Comparison of ENCODE assay signal across 15 cellular contexts in the genomic region with DNA sequence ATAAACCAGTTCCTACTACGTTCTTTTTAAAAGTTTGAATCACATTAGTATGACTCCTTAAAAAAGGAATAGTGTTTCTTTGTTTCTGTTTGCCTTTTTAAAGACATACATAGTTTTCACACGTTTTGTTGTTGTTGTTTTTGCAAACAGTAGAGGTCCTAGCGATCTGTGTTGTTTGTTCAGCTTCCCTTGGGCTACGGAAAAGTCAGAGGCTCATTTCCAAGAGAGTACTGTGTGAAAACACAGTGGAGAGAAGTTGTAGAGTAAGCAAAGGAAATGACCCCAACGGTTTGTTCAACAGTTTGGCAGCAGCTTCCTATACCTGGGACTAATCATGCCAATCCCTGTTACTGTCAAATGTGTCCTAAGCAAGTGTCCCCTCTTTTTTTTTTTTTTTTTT.
A peak's percentile ranks its signal among the peaks of the same experiment; 100 is the strongest.
DNase-seq lines count a peak whose midpoint lies in the region; ATAC-seq and TF ChIP-seq lines count a peak whose summit lies in the region.
"Had no signal": no experiment of that assay in that cellular context is flagged by ENCODE, and none has a peak within 500 bp of the region (broad histone marks: within the 10 kb centered on the region; RNA-seq: fewer than 3 reads in every experiment).

No MANE protein-coding gene starts in this region.

- TF ChIP-seq POLR2A in breast epithelium (IDR thresholded peaks at IDR 0.05) (no peak), tibial nerve (IDR thresholded peaks at IDR 0.05) (no peak)

- H2AK5ac ChIP-seq in mesendoderm (ENCODE audit: low read length), result no peak overlapping the region

- no peaks in the 10 kb centered on the region for H3K4me1 ChIP-seq in mammary epithelial cell (ENCODE audit: insufficient read depth, low read length)
- H3K4me1 ChIP-seq in breast epithelium, result no peaks in the 10 kb centered on the region
- no peaks in the 10 kb centered on the region for H3K4me1 ChIP-seq in PC-9 (replicated peaks; ENCODE audit: insufficient read depth)
- H3K4me1 ChIP-seq in mesendoderm (ENCODE audit: control insufficient read depth, low read depth, low read length), result no peaks in the 10 kb centered on the region
- no peaks in the 10 kb centered on the region for H3K4me1 ChIP-seq in tibial nerve

- no peak overlapping the region for H2BK5ac ChIP-seq in mesendoderm (ENCODE audit: low read length)

- ATAC-seq in left colon, result no peak
- ATAC-seq in GM18858 (IDR thresholded peaks at IDR 0.05; ENCODE audit: unreplicated experiment), result no peak

- H3K9me2 ChIP-seq in PC-9 (ENCODE audit: insufficient read depth), result no peaks in the 10 kb centered on the region

- H4K5ac ChIP-seq in mesendoderm (ENCODE audit: low read length), result no peak overlapping the region

- no peak overlapping the region for H3K4ac ChIP-seq in mesendoderm (ENCODE audit: low read depth, low read length)

- H3K79me2 ChIP-seq in mammary epithelial cell (ENCODE audit: insufficient read depth, low read length) (no peaks in the 10 kb centered on the region), PC-9 (ENCODE audit: low read depth) (no peaks in the 10 kb centered on the region), mesendoderm (ENCODE audit: control insufficient read depth, insufficient read depth, low read length) (no peaks in the 10 kb centered on the region)

- H3K9me3 ChIP-seq in mammary epithelial cell (replicated peaks; ENCODE audit: insufficient read depth, low read length) (no peaks in the 10 kb centered on the region), breast epithelium (no peaks in the 10 kb centered on the region), PC-9 (ENCODE audit: insufficient read depth, low read depth) (no peaks in the 10 kb centered on the region), tibial nerve (no peaks in the 10 kb centered on the region)
- H3K9me3 ChIP-seq: BLaER1 had no signal

- dilution Hi-C loops in mammary epithelial cell (cut with HindIII; ENCODE audit: low sequenced_read_pairs), result no loop called here

- no peak for DNase-seq in mammary epithelial cell
- DNase-seq in breast epithelium (ENCODE audit: low spot score in 2 of 2), result no peak
- no peak for DNase-seq in PC-9
- DNase-seq in mesendoderm, result peak; percentile 15
- DNase-seq in left colon, result no peak
- DNase-seq in tibial nerve (ENCODE audit: low spot score in 2 of 2), result no peak
- DNase-seq: 8988T; Calu3; CD4-positive, alpha-beta memory T cell; DMS79 treated with DMSO at 0.1 percent for 48 hours; GF-D8; HCEC 1CT; IMR-90 had no signal

- H3K18ac ChIP-seq in mesendoderm (ENCODE audit: low read length), result no peak overlapping the region

- TF ChIP-seq CTCF in mammary epithelial cell (conservative IDR thresholded peaks at IDR 0.05 in 1 of 2, IDR thresholded peaks at IDR 0.05 in 1 of 2; ENCODE audit: extremely low read depth in 1 of 2, insufficient read depth in 1 of 2, low read depth in 1 of 2, low read length in 2 of 2), result no peak
- TF ChIP-seq CTCF in breast epithelium (IDR thresholded peaks at IDR 0.05), result no peak
- TF ChIP-seq CTCF in PC-9 (conservative IDR thresholded peaks at IDR 0.05), result no peak
- no peak for TF ChIP-seq CTCF in tibial nerve (IDR thresholded peaks at IDR 0.05)

- no peak overlapping the region for H3K4me3 ChIP-seq in mammary epithelial cell (replicated peaks in 1 of 3; ENCODE audit: insufficient read depth in 1 of 3, low read depth in 2 of 3, low read length in 3 of 3)
- no peak overlapping the region for H3K4me3 ChIP-seq in breast epithelium
- no peak overlapping the region for H3K4me3 ChIP-seq in PC-9
- no peak overlapping the region for H3K4me3 ChIP-seq in mesendoderm (ENCODE audit: low read length)
- H3K4me3 ChIP-seq in tibial nerve, result no peak overlapping the region
- H3K4me3 ChIP-seq: BLaER1 had no signal

- H3K9ac ChIP-seq in mammary epithelial cell (ENCODE audit: insufficient read depth, low read length) (no peak overlapping the region), mesendoderm (ENCODE audit: low read length) (no peak overlapping the region)
- H3K9ac ChIP-seq: BLaER1 had no signal

- H3K56ac ChIP-seq in mesendoderm (ENCODE audit: low read length), result no peak overlapping the region

- H3K36me3 ChIP-seq in mammary epithelial cell (ENCODE audit: insufficient read depth, low read length) (no peaks in the 10 kb centered on the region), breast epithelium (no peaks in the 10 kb centered on the region), PC-9 (ENCODE audit: low read depth) (no peaks in the 10 kb centered on the region), mesendoderm (ENCODE audit: control insufficient read depth, insufficient read depth, low read length) (no peaks in the 10 kb centered on the region), tibial nerve (no peaks in the 10 kb centered on the region)
- H3K36me3 ChIP-seq: BLaER1 had no signal

- no peak overlapping the region for H3K23ac ChIP-seq in mesendoderm (ENCODE audit: low read length)

- no peaks in the 10 kb centered on the region for H3F3A ChIP-seq in PC-9 (ENCODE audit: insufficient read depth, low read depth)

- no peaks in the 10 kb centered on the region for H3K79me1 ChIP-seq in mesendoderm (ENCODE audit: low read length)

- 1% methylated on average over 5 of the region's 5 CpGs for WGBS in mammary epithelial cell (ENCODE audit: low coverage, missing lambda C conversion rate)
- WGBS in mesendoderm (ENCODE audit: extremely low coverage, insufficient coverage, low lambda C conversion rate), result no CpG with 5 or more reads among the region's 5 CpGs
- WGBS in tibial nerve, 2 donors, result 16 to 19% methylated on average over 5 of the region's 5 CpGs

- peak overlapping the region; percentile 15 for H2AFZ ChIP-seq in mammary epithelial cell (ENCODE audit: low read depth, low read length)
- H2AFZ ChIP-seq in PC-9, result 0 out of 2 replicates have a peak overlapping the region, but pooled peaks have one; percentile 36

- no peak overlapping the region for H4K8ac ChIP-seq in mesendoderm (ENCODE audit: low read depth, low read length)

- intact Hi-C loops in mammary epithelial cell (cut with micrococcal nuclease) (no loop called here), breast epithelium (cut with DNase I; ENCODE audit: low total_unique reads) (no loop called here), PC-9 (cut with micrococcal nuclease; ENCODE audit: unreplicated experiment) (no loop called here), left colon (cut with DNase I, micrococcal nuclease) (no loop called here)

- POLR2A ChIA-PET in PC-9 (lab: Charles Lee; ENCODE audit: unreplicated experiment), result no interaction called here

- BruUV-seq in mammary epithelial cell (replicated peaks; lab: Mats Ljungman, UMichigan) (no TSS peak), PC-9 (replicated peaks; lab: Mats Ljungman, UMichigan) (no TSS peak)

- CTCF ChIA-PET in mammary epithelial cell (lab: Charles Lee; ENCODE audit: low non-redundant PET), result no interaction called here
- CTCF ChIA-PET in PC-9 (lab: Charles Lee), result no interaction called here

- no peak overlapping the region for H2BK120ac ChIP-seq in mesendoderm (ENCODE audit: low read depth, low read length)

- no peak overlapping the region for H2BK15ac ChIP-seq in mesendoderm (replicated peaks; ENCODE audit: low read depth)

- no peak overlapping the region for H3K4me2 ChIP-seq in mammary epithelial cell (ENCODE audit: insufficient read depth, low read depth, low read length)
- H3K4me2 ChIP-seq in PC-9, result no peak overlapping the region
- H3K4me2 ChIP-seq in mesendoderm (ENCODE audit: low read length), result no peak overlapping the region
- H3K4me2 ChIP-seq: BLaER1 had no signal

- H4K20me1 ChIP-seq in mammary epithelial cell (ENCODE audit: insufficient read depth, low read length) (no peaks in the 10 kb centered on the region), PC-9 (ENCODE audit: insufficient read depth) (no peaks in the 10 kb centered on the region)
- H4K20me1 ChIP-seq: BLaER1 had no signal

- TF ChIP-seq EP300 in tibial nerve (IDR thresholded peaks at IDR 0.05), result no peak

- H3K27ac ChIP-seq in mammary epithelial cell (ENCODE audit: insufficient read depth, low read depth, low read length), result no peak overlapping the region
- H3K27ac ChIP-seq in breast epithelium, result no peak overlapping the region
- H3K27ac ChIP-seq in PC-9, result no peak overlapping the region
- H3K27ac ChIP-seq in mesendoderm (ENCODE audit: low read depth, low read length), result no peak overlapping the region
- H3K27ac ChIP-seq in tibial nerve, result no peak overlapping the region
- H3K27ac ChIP-seq: BLaER1 had no signal

- H3K27me3 ChIP-seq in mammary epithelial cell (ENCODE audit: insufficient read depth, low read length) (no peaks in the 10 kb centered on the region), breast epithelium (no peaks in the 10 kb centered on the region), PC-9 (ENCODE audit: insufficient read depth, low read depth) (no peaks in the 10 kb centered on the region), mesendoderm (ENCODE audit: insufficient read depth, low read length, poor library complexity) (no peaks in the 10 kb centered on the region), tibial nerve (no peaks in the 10 kb centered on the region)
- H3K27me3 ChIP-seq: BLaER1 had no signal

- in situ Hi-C loops in mammary epithelial cell (cut with MboI; ENCODE audit: low sequenced_read_pairs in 2 of 2), result no loop called here
